ENCODE assay signal across 1 cellular context in genomic region chr15:88638626-88639372, GRCh38.
A peak's percentile ranks its signal among the peaks of the same experiment; 100 is the strongest.
TF ChIP-seq lines count a peak whose summit lies in the region.

ISG20 (plus strand) TSS chr15:88639016; CDS start chr15:88639367, 351 bp downstream.

TF ChIP-seq in K562, 482 proteins besides CTCF, POLR2A, EP300 and RAD21 (continued from another document and continues in another):
- TF ChIP-seq AFF1 (IDR thresholded peaks at IDR 0.05; ENCODE audit: low read depth in 1 of 2, partially characterized antibody in 2 of 2) (peak in 1 of 2 experiments; percentile 87), TFAM (CRISPR knock-in tag; conservative IDR thresholded peaks at IDR 0.05) (no peak), XRCC5 (IDR thresholded peaks at IDR 0.05; ENCODE audit: low read depth, low read length) (peak; percentile 88), ZNF449 (CRISPR knock-in tag; IDR thresholded peaks at IDR 0.05) (no peak), GTF2B (IDR thresholded peaks at IDR 0.05; ENCODE audit: extremely low read depth, insufficient read length) (no peak), FOS (IDR thresholded peaks at IDR 0.05; ENCODE audit: extremely low read depth, insufficient read length) (peak; percentile 66), RBM22 (IDR thresholded peaks at IDR 0.05; ENCODE audit: low read depth, low read length, poor library complexity, severe bottlenecking) (no peak), SRSF3 (IDR thresholded peaks at IDR 0.05; ENCODE audit: insufficient read depth, low read length) (no peak), MYC (IDR thresholded peaks at IDR 0.05; ENCODE audit: low read depth, low read length) (peak; percentile 93), MYC (CRISPR knock-in tag; IDR thresholded peaks at IDR 0.05; ENCODE audit: borderline replicate concordance, low read depth) (no peak), FOSL1 (tag; conservative IDR thresholded peaks at IDR 0.05) (peak; percentile 98), ZNF184 (CRISPR knock-in tag; IDR thresholded peaks at IDR 0.05) (no peak), THAP7 (CRISPR knock-in tag; IDR thresholded peaks at IDR 0.05) (no peak), JUN (IDR thresholded peaks at IDR 0.05; ENCODE audit: borderline replicate concordance, low read depth, low read length) (peak; percentile 94), JUN (CRISPR knock-in tag; IDR thresholded peaks at IDR 0.05; ENCODE audit: borderline replicate concordance) (peak; percentile 99), ATF2 (CRISPR knock-in tag; IDR thresholded peaks at IDR 0.05) (peak; percentile 71; the same call in 1 of the 2 replicates), HOXB6 (CRISPR knock-in tag; IDR thresholded peaks at IDR 0.05; ENCODE audit: borderline replicate concordance) (no peak), CREM (IDR thresholded peaks at IDR 0.05; ENCODE audit: low read depth) (peak; percentile 93), ZNF584 (CRISPR knock-in tag; IDR thresholded peaks at IDR 0.05; ENCODE audit: low read depth) (no peak), ZNF282 (CRISPR knock-in tag; IDR thresholded peaks at IDR 0.05) (no peak), GTF2A2 (tag; IDR thresholded peaks at IDR 0.05) (no peak), MECOM (CRISPR knock-in tag; IDR thresholded peaks at IDR 0.05) (no peak), NONO (IDR thresholded peaks at IDR 0.05; ENCODE audit: low read depth in 2 of 2, low read length in 1 of 2) (peak in 1 of 2 experiments; percentile 75; a peak in 1 of 4 replicates), DDX20 (tag; IDR thresholded peaks at IDR 0.05; ENCODE audit: low read depth) (no peak), ZNF507 (tag; conservative IDR thresholded peaks at IDR 0.05) (no peak), TSC22D4 (tag; IDR thresholded peaks at IDR 0.05) (no peak), ZNF583 (CRISPR knock-in tag; IDR thresholded peaks at IDR 0.05) (no peak), ZNF133 (CRISPR knock-in tag; IDR thresholded peaks at IDR 0.05) (no peak), CCNT2 (IDR thresholded peaks at IDR 0.05; ENCODE audit: borderline replicate concordance, extremely low read depth, insufficient read length, low read depth, low read length) (peak; percentile 67), HMG20A (CRISPR knock-in tag; conservative IDR thresholded peaks at IDR 0.05) (no peak), RNF2 (IDR thresholded peaks at IDR 0.05) (peak; percentile 70; the same call in 1 of the 2 replicates), HES1 (IDR thresholded peaks at IDR 0.05; ENCODE audit: low read depth) (peak; percentile 96), ZBTB33 (CRISPR knock-in tag; IDR thresholded peaks at IDR 0.05) (peak; percentile 82), AFF4 (CRISPR knock-in tag; IDR thresholded peaks at IDR 0.05) (peak; percentile 87), DNMT1 (IDR thresholded peaks at IDR 0.05) (no peak), SOX6 (IDR thresholded peaks at IDR 0.05) (peak; percentile 78), SRF (CRISPR knock-in tag; IDR thresholded peaks at IDR 0.05) (0 out of 4 replicates have a peak, but pooled peaks of 1 of the 2 experiments have one; percentile 50), MYNN (IDR thresholded peaks at IDR 0.05) (peak; percentile 89), MYNN (CRISPR knock-in tag; IDR thresholded peaks at IDR 0.05) (no peak), ATF4 (CRISPR knock-in tag; IDR thresholded peaks at IDR 0.05) (no peak)
